Comparison of ENCODE assay signal across 16 cellular contexts in genomic region chr1:33379631-33380354, GRCh38. TPM values are rescaled to one million over a fixed set of nuclear protein-coding genes. Genes with fewer than 3 reads are reported as not detected.
DNase-seq lines count a peak whose midpoint lies in the region; ATAC-seq, FAIRE-seq and TF ChIP-seq lines count a peak whose summit lies in the region.
"Had no signal": no experiment of that assay in that cellular context is flagged by ENCODE, and none has a peak within 500 bp of the region (broad histone marks: within the 10 kb centered on the region; RNA-seq: fewer than 3 reads in every experiment).

No MANE protein-coding gene starts in this region.

- H3K4me3 ChIP-seq in K562 (no peak overlapping the region), HepG2 (replicated peaks in 1 of 3; ENCODE audit: insufficient read depth in 1 of 3, low read depth in 2 of 3, low read length in 3 of 3) (no peak overlapping the region)
- H3K4me3 ChIP-seq: SJCRH30, vagina had no signal

- no peaks in the 10 kb centered on the region for H3K9me1 ChIP-seq in K562 (ENCODE audit: control insufficient read depth, insufficient read depth, low read length)

- H3K27me3 ChIP-seq in K562 (ENCODE audit: control insufficient read depth in 2 of 2, insufficient read depth in 2 of 2, low read length in 2 of 2) = peaks cover 11 to 13% of the 10 kb centered on the region in 2 experiments; a peak in 3 of 5 replicates
- H3K27me3 ChIP-seq in HepG2 (ENCODE audit: control insufficient read depth in 1 of 2, insufficient read depth in 2 of 2, low read length in 2 of 2) = peaks cover 1 to 7% of the 10 kb centered on the region in 2 experiments; a peak in 2 of 5 replicates
- H3K27me3 ChIP-seq: SJCRH30, vagina had no signal

- CTCF ChIA-PET in K562 (lab: Yijun Ruan, JAX; ENCODE audit: low intra/inter-chr PET ratio) (no interaction called here), HepG2 (lab: Yijun Ruan, JAX; ENCODE audit: low intra/inter-chr PET ratio, low total read pairs) (no interaction called here)

- H4K20me1 ChIP-seq in K562 (replicated peaks; ENCODE audit: control insufficient read depth, insufficient read depth, low read length) (0 out of 2 replicates have a peak, but pooled peaks cover 3% of the 10 kb centered on the region), HepG2 (ENCODE audit: insufficient read depth, low read length) (no peaks in the 10 kb centered on the region)

- H3K4me1 ChIP-seq in K562 (replicated peaks in 1 of 2; ENCODE audit: control insufficient read depth in 2 of 2, insufficient read depth in 2 of 2, low read length in 2 of 2) (peaks cover 4% of the 10 kb centered on the region in 2 experiments; a peak in 4 of 5 replicates), HepG2 (ENCODE audit: insufficient read depth, low read length) (peaks cover 8% of the 10 kb centered on the region)

- H3K9me3 ChIP-seq in K562 (replicated peaks; ENCODE audit: control insufficient read depth, insufficient read depth, low read depth, low read length) (no peaks in the 10 kb centered on the region), HepG2 (ENCODE audit: low read length) (no peaks in the 10 kb centered on the region)
- H3K9me3 ChIP-seq: neutrophil, SJCRH30, vagina had no signal

- TF ChIP-seq RAD21 in K562 (CRISPR knock-in tag; conservative IDR thresholded peaks at IDR 0.05 in 1 of 2, IDR thresholded peaks at IDR 0.05 in 1 of 2) = no peak
- no peak for TF ChIP-seq RAD21 in HepG2 (CRISPR knock-in tag; IDR thresholded peaks at IDR 0.05)

- H3K27ac ChIP-seq in K562 (ENCODE audit: extremely low read depth, low read depth, low read length) = no peak overlapping the region
- H3K27ac ChIP-seq in HepG2 (ENCODE audit: extremely low read length, insufficient read depth, low read length) = no peak overlapping the region
- H3K27ac ChIP-seq: neutrophil, SJCRH30, vagina had no signal

- H3K9ac ChIP-seq in K562 (ENCODE audit: insufficient read depth in 1 of 2, low read depth in 2 of 2, low read length in 2 of 2) = no peak overlapping the region
- no peak overlapping the region for H3K9ac ChIP-seq in HepG2 (ENCODE audit: insufficient read depth, low read depth, low read length)

- POLR2A ChIA-PET in K562 (lab: Yijun Ruan, JAX) (interaction anchor here (1.1 to 1.2 kb wide), 2 partner anchors 9 to 23 kb away, joined by 3 to 6 read pairs; no protein-coding TSS in a partner anchor), HepG2 (lab: Yijun Ruan, JAX) (no interaction called here)

- no peak overlapping the region for H3K4me2 ChIP-seq in K562 (ENCODE audit: insufficient read depth, low read length)
- H3K4me2 ChIP-seq in HepG2 (ENCODE audit: low read depth, low read length) = no peak overlapping the region

- H3K36me3 ChIP-seq in K562 (ENCODE audit: control insufficient read depth, insufficient read depth, low read length) (no peaks in the 10 kb centered on the region), HepG2 (replicated peaks in 1 of 2; ENCODE audit: control insufficient read depth in 1 of 2, insufficient read depth in 2 of 2, low read length in 2 of 2) (no peaks in the 10 kb centered on the region)
- H3K36me3 ChIP-seq: neutrophil, SJCRH30, vagina had no signal

- TF ChIP-seq POLR2A in K562 (conservative IDR thresholded peaks at IDR 0.05) = no peak
- no peak for TF ChIP-seq POLR2A in HepG2 (IDR thresholded peaks at IDR 0.05; ENCODE audit: insufficient read depth in 1 of 2, low read depth in 2 of 2, low read length in 2 of 2)

- TF ChIP-seq CTCF in K562 (IDR thresholded peaks at IDR 0.05 in 2 of 3, conservative IDR thresholded peaks at IDR 0.05 in 1 of 3; ENCODE audit: insufficient read depth in 2 of 3, low read depth in 1 of 3, low read length in 3 of 3) (no peak), HepG2 (CRISPR knock-in tag; IDR thresholded peaks at IDR 0.05) (no peak)

- 5% methylated on average over 10 of the region's 10 CpGs for WGBS in K562 (ENCODE audit: insufficient coverage, low coverage, missing lambda C conversion rate)
- 7% methylated on average over 10 of the region's 10 CpGs for WGBS in HepG2 (ENCODE audit: low lambda C conversion rate)

- FAIRE-seq in K562 (lab: Jason Lieb, UNC) = no peak
- FAIRE-seq in HepG2 (lab: Jason Lieb, UNC) = no peak
- peak; percentile 9 for FAIRE-seq in urothelium cell line (lab: Jason Lieb, UNC)
- no peak for FAIRE-seq in GM19239 (lab: Jason Lieb, UNC)
- FAIRE-seq: kidney had no signal

- H2AFZ ChIP-seq in K562 (ENCODE audit: low read depth, low read length) = no peak overlapping the region
- H2AFZ ChIP-seq in HepG2 (ENCODE audit: low read length) = no peak overlapping the region

- intact Hi-C loops in Right ventricle myocardium inferior (cut with DNase I) = no loop called here
- intact Hi-C loops in cardiac septum (cut with DNase I) = loop anchor here (5.0 kb wide), 1 partner anchor 48 kb away; no protein-coding TSS in a partner anchor
- intact Hi-C loops in K562 (cut with micrococcal nuclease) = no loop called here
- intact Hi-C loops in HepG2 (cut with micrococcal nuclease; ENCODE audit: unreplicated experiment) = no loop called here

- H3K79me2 ChIP-seq in K562 (ENCODE audit: control insufficient read depth, insufficient read depth, low read length) = no peaks in the 10 kb centered on the region
- no peaks in the 10 kb centered on the region for H3K79me2 ChIP-seq in HepG2 (ENCODE audit: insufficient read depth, low read length)

- DNase-seq in Right ventricle myocardium inferior (ENCODE audit: missing footprints) (no peak), cardiac septum (ENCODE audit: low spot score) (no peak), K562 (ENCODE audit: extremely low read depth in 1 of 4, low spot score in 3 of 4) (no peak), HepG2 (ENCODE audit: low spot score) (no peak), urothelium cell line (ENCODE audit: low spot score) (no peak), GM19239 (ENCODE audit: insufficient read length, low spot score) (no peak), midbrain (lab: John Stamatoyannopoulos, UW) (no peak)
- DNase-seq: activated T-cell treated with anti-CD3 and anti-CD28 coated beads, Interleukin-2, amount 50 U/mL, for 24 hours; amniotic stem cell; kidney had no signal

- no peak for TF ChIP-seq EP300 in K562 (IDR thresholded peaks at IDR 0.05; ENCODE audit: low read length)
- TF ChIP-seq EP300 in HepG2 (IDR thresholded peaks at IDR 0.05; ENCODE audit: low read depth in 2 of 2, low read length in 2 of 2) = no peak
- no peak for TF ChIP-seq EP300 in HepG2 (CRISPR knock-in tag; IDR thresholded peaks at IDR 0.05; ENCODE audit: borderline replicate concordance)

- in situ Hi-C loops in K562 (cut with MboI) (no loop called here), HepG2 (cut with HindIII; ENCODE audit: extremely low pct_ligation_motif_present, low pct_unique_long_range_greater_than_20kb) (loop anchor here (10.0 kb wide), 1 partner anchor 85 kb away; no protein-coding TSS in a partner anchor)

- ATAC-seq in Right ventricle myocardium inferior (peak; percentile 33), K562 (no peak), HepG2 (no peak), HG03378 (IDR thresholded peaks at IDR 0.05; ENCODE audit: unreplicated experiment) (no peak)

- BruUV-seq in K562 (replicated peaks; lab: Mats Ljungman, UMichigan) (no TSS peak), HepG2 (replicated peaks; lab: Mats Ljungman, UMichigan) (no TSS peak)

RNA-seq across cellular contexts. Expression of gene PHC2, which starts 51.1 kb away (rescaled TPM):
- 102 TPM for total RNA-seq in Right ventricle myocardium inferior
- 101 TPM for total RNA-seq in cardiac septum
- total RNA-seq in K562 (2011; cell fraction: chromatin; rRNA removed; ENCODE audit: low replicate concordance) = 6.6 and 20.6 TPM in 2 replicates
- total RNA-seq in K562 (2011; cell fraction: nucleolus; rRNA removed) = 11.1 and 17.3 TPM in 2 replicates
- 12.2 and 18.6 TPM in 2 replicates for total RNA-seq in K562 (2011; cell fraction: nucleoplasm; rRNA removed)
- 43.5 and 57.7 TPM in 2 replicates for total RNA-seq in K562 (2014; rRNA removed)
- 27.0 and 29.9 TPM in 2 replicates for total RNA-seq in K562 (2014; rRNA removed; fragmentation: Illumina TruSeq; extraction: Trizol)
- total RNA-seq in K562 (2015; rRNA removed; fragmentation: Illumina TruSeq; extraction: Trizol) = 31.4 and 31.8 TPM in 2 replicates
- total RNA-seq in K562 (2021) = 59.9 and 67.6 TPM in 2 replicates
- polyA plus RNA-seq in K562 (2011; rRNA removed) = 32.4 and 34.6 TPM in 2 replicates
- polyA plus RNA-seq in K562 (2011; cell fraction: cytosol; rRNA removed) = 40.6 and 53.4 TPM in 2 replicates
- 34.0 and 43.0 TPM in 2 replicates for polyA plus RNA-seq in K562 (2011; cell fraction: nucleus; rRNA removed)
- polyA plus RNA-seq in K562 (2012) = 38.4 and 62.6 TPM in 2 replicates
- 57.1 and 63.1 TPM in 2 replicates for polyA plus RNA-seq in K562 (2014; fragmentation: Illumina TruSeq; extraction: Trizol)
- polyA plus RNA-seq in K562 (2014; fragmentation: Nextera tagmentation; extraction: Ambion mirVana) = 1 to 10 TPM; 3.1 to 5.8 TPM
- 41.5 and 44.1 TPM in 2 replicates for polyA plus RNA-seq in K562 (2014; rRNA removed)
- 14.3 and 16.3 TPM in 2 replicates for polyA minus RNA-seq in K562 (2011; rRNA and poly(A)+ RNA removed)
- polyA minus RNA-seq in K562 (2011; cell fraction: cytosol; rRNA and poly(A)+ RNA removed) = 23.4 and 24.0 TPM in 2 replicates
- polyA minus RNA-seq in K562 (2011; cell fraction: nucleus; rRNA and poly(A)+ RNA removed) = 11.0 and 13.1 TPM in 2 replicates
- total RNA-seq in HepG2 (2016; rRNA removed; fragmentation: Illumina TruSeq; extraction: Trizol) = 52.5 and 53.5 TPM in 2 replicates
- 37.8 and 42.1 TPM in 2 replicates for total RNA-seq in HepG2 (2016; cell fraction: cytosol; rRNA removed; fragmentation: Illumina TruSeq; extraction: Trizol; ENCODE audit: low read depth)
- total RNA-seq in HepG2 (2016; cell fraction: insoluble cytoplasmic fraction; rRNA removed; fragmentation: Illumina TruSeq; extraction: Trizol) = 44.7 and 53.5 TPM in 2 replicates
- 102 and 120 TPM in 2 replicates for total RNA-seq in HepG2 (2016; cell fraction: membrane; rRNA removed; fragmentation: Illumina TruSeq; extraction: Trizol)
- 27.9 and 32.8 TPM in 2 replicates for total RNA-seq in HepG2 (2016; cell fraction: nucleus; rRNA removed; fragmentation: Illumina TruSeq; extraction: Trizol)
- 84.9 and 100 TPM in 2 replicates for polyA plus RNA-seq in HepG2 (2011; rRNA removed)
- 86.4 and 90.4 TPM in 2 replicates for polyA plus RNA-seq in HepG2 (2011; cell fraction: cytosol; rRNA removed)
- 83.8 and 90.8 TPM in 2 replicates for polyA plus RNA-seq in HepG2 (2011; cell fraction: nucleus; rRNA removed)
- 70.9 and 73.7 TPM in 2 replicates for polyA plus RNA-seq in HepG2 (2012)
- polyA plus RNA-seq in HepG2 (2016; cell fraction: cytosol; fragmentation: Illumina TruSeq; extraction: Trizol; ENCODE audit: low read depth) = 41.6 and 55.3 TPM in 2 replicates
- polyA plus RNA-seq in HepG2 (2016; cell fraction: insoluble cytoplasmic fraction; fragmentation: Illumina TruSeq; extraction: Trizol; ENCODE audit: low read depth) = 61.1 and 69.9 TPM in 2 replicates
- 98.3 and 114 TPM in 2 replicates for polyA plus RNA-seq in HepG2 (2016; cell fraction: membrane; fragmentation: Illumina TruSeq; extraction: Trizol; ENCODE audit: low read depth)
- 62.2 and 63.0 TPM in 2 replicates for polyA plus RNA-seq in HepG2 (2016; cell fraction: nucleus; fragmentation: Illumina TruSeq; extraction: Trizol; ENCODE audit: insufficient read depth, low read depth)
- polyA minus RNA-seq in HepG2 (2011; rRNA and poly(A)+ RNA removed; ENCODE audit: low replicate concordance) = 24.7 and 72.3 TPM in 2 replicates
- polyA minus RNA-seq in HepG2 (2011; cell fraction: cytosol; rRNA and poly(A)+ RNA removed) = 33.1 and 41.3 TPM in 2 replicates
- 23.3 and 28.7 TPM in 2 replicates for polyA minus RNA-seq in HepG2 (2011; cell fraction: nucleus; rRNA and poly(A)+ RNA removed)

RNA-seq across cellular contexts. Expression of gene A3GALT2, which starts 58.9 kb away (rescaled TPM):
- total RNA-seq in Right ventricle myocardium inferior = not detected
- total RNA-seq in cardiac septum = not detected
- not detected in 2 replicates for total RNA-seq in K562 (2011; cell fraction: chromatin; rRNA removed; ENCODE audit: low replicate concordance)
- not detected in 2 replicates for total RNA-seq in K562 (2011; cell fraction: nucleolus; rRNA removed)
- total RNA-seq in K562 (2011; cell fraction: nucleoplasm; rRNA removed) = not detected in 2 replicates
- total RNA-seq in K562 (2014; rRNA removed) = not detected in 2 replicates
- total RNA-seq in K562 (2014; rRNA removed; fragmentation: Illumina TruSeq; extraction: Trizol) = not detected in 2 replicates
- total RNA-seq in K562 (2015; rRNA removed; fragmentation: Illumina TruSeq; extraction: Trizol) = not detected in 2 replicates
- total RNA-seq in K562 (2021) = not detected in 2 replicates
- polyA plus RNA-seq in K562 (2011; rRNA removed) = not detected in 2 replicates
- not detected in 2 replicates for polyA plus RNA-seq in K562 (2011; cell fraction: cytosol; rRNA removed)
- polyA plus RNA-seq in K562 (2011; cell fraction: nucleus; rRNA removed) = not detected in 2 replicates
- polyA plus RNA-seq in K562 (2012) = not detected in 2 replicates
- polyA plus RNA-seq in K562 (2014; fragmentation: Illumina TruSeq; extraction: Trizol) = not detected in 2 replicates
- polyA plus RNA-seq in K562 (2014; fragmentation: Nextera tagmentation; extraction: Ambion mirVana) = not detected
- polyA plus RNA-seq in K562 (2014; rRNA removed) = not detected in 2 replicates
- not detected in 2 replicates for polyA minus RNA-seq in K562 (2011; rRNA and poly(A)+ RNA removed)
- polyA minus RNA-seq in K562 (2011; cell fraction: cytosol; rRNA and poly(A)+ RNA removed) = not detected in 2 replicates
- polyA minus RNA-seq in K562 (2011; cell fraction: nucleus; rRNA and poly(A)+ RNA removed) = not detected in 2 replicates
- total RNA-seq in HepG2 (2016; rRNA removed; fragmentation: Illumina TruSeq; extraction: Trizol) = not detected in 2 replicates
- not detected in 2 replicates for total RNA-seq in HepG2 (2016; cell fraction: cytosol; rRNA removed; fragmentation: Illumina TruSeq; extraction: Trizol; ENCODE audit: low read depth)
- not detected in 2 replicates for total RNA-seq in HepG2 (2016; cell fraction: insoluble cytoplasmic fraction; rRNA removed; fragmentation: Illumina TruSeq; extraction: Trizol)
- not detected in 2 replicates for total RNA-seq in HepG2 (2016; cell fraction: membrane; rRNA removed; fragmentation: Illumina TruSeq; extraction: Trizol)
- not detected in 2 replicates for total RNA-seq in HepG2 (2016; cell fraction: nucleus; rRNA removed; fragmentation: Illumina TruSeq; extraction: Trizol)
- polyA plus RNA-seq in HepG2 (2011; rRNA removed) = not detected in 2 replicates
- not detected in 2 replicates for polyA plus RNA-seq in HepG2 (2011; cell fraction: cytosol; rRNA removed)
- not detected in 2 replicates for polyA plus RNA-seq in HepG2 (2011; cell fraction: nucleus; rRNA removed)
- polyA plus RNA-seq in HepG2 (2012) = not detected in 2 replicates
- polyA plus RNA-seq in HepG2 (2016; cell fraction: cytosol; fragmentation: Illumina TruSeq; extraction: Trizol; ENCODE audit: low read depth) = not detected in 2 replicates
- polyA plus RNA-seq in HepG2 (2016; cell fraction: insoluble cytoplasmic fraction; fragmentation: Illumina TruSeq; extraction: Trizol; ENCODE audit: low read depth) = not detected in 2 replicates
- not detected in 2 replicates for polyA plus RNA-seq in HepG2 (2016; cell fraction: membrane; fragmentation: Illumina TruSeq; extraction: Trizol; ENCODE audit: low read depth)
- polyA plus RNA-seq in HepG2 (2016; cell fraction: nucleus; fragmentation: Illumina TruSeq; extraction: Trizol; ENCODE audit: insufficient read depth, low read depth) = not detected in 2 replicates
- not detected in 2 replicates for polyA minus RNA-seq in HepG2 (2011; rRNA and poly(A)+ RNA removed; ENCODE audit: low replicate concordance)
- polyA minus RNA-seq in HepG2 (2011; cell fraction: cytosol; rRNA and poly(A)+ RNA removed) = not detected in 2 replicates
- polyA minus RNA-seq in HepG2 (2011; cell fraction: nucleus; rRNA and poly(A)+ RNA removed) = not detected in 2 replicates
- total RNA-seq: kidney, NCI-H460, SJCRH30, vagina had no signal
- polyA plus RNA-seq: AG04450 had no signal
